Comparison of ENCODE assay signal across 1 cellular context in the genomic region with DNA sequence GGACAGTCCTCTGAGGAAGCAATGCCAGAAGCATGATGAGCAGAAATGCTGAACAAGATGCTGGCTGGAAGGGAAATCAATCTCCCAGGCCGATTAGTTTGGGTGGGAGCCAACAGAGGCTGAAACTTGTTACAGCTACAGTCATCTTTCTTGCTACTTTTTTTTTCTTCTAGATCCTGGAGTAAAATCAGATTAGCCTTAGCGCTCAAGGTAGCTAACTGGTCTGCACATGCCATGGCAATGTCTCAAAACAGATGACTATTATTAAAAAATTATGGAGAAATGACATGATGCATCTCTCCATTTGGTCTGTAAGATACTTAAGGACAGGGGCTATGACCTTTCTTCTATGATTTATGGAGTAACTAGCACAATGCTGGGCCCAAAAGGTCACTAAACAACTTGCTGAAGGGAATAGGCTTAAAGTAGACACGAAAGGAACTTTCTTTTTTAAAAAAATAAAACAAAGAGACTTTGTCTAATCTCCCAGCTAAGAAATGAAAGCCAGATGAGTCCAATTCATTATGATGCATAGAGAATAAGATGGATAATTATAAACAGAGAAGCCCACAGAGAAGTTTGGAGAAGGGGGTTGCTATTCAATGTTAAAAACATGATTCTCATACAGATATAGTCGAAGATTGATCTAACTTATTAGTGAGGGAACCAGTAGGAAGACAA.
A peak's percentile ranks its signal among the peaks of the same experiment; 100 is the strongest.
TF ChIP-seq lines count a peak whose summit lies in the region.

No MANE protein-coding gene starts in this region.

TF ChIP-seq in K562, 482 proteins besides CTCF, POLR2A, EP300 and RAD21 (continued from another document):
- TF ChIP-seq, protein P1, sequence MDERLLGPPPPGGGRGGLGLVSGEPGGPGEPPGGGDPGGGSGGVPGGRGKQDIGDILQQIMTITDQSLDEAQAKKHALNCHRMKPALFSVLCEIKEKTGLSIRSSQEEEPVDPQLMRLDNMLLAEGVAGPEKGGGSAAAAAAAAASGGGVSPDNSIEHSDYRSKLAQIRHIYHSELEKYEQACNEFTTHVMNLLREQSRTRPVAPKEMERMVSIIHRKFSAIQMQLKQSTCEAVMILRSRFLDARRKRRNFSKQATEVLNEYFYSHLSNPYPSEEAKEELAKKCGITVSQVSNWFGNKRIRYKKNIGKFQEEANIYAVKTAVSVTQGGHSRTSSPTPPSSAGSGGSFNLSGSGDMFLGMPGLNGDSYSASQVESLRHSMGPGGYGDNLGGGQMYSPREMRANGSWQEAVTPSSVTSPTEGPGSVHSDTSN (CRISPR knock-in tag; IDR thresholded peaks at IDR 0.05; ENCODE audit: low read depth): no peak
- TF ChIP-seq, protein P1 (tag; conservative IDR thresholded peaks at IDR 0.05; ENCODE audit: low read depth): 0 out of 2 replicates have a peak, but pooled peaks have one; percentile 29
- no peak for TF ChIP-seq SMAD4 (CRISPR knock-in tag; conservative IDR thresholded peaks at IDR 0.05)
- TF ChIP-seq, protein P2, sequence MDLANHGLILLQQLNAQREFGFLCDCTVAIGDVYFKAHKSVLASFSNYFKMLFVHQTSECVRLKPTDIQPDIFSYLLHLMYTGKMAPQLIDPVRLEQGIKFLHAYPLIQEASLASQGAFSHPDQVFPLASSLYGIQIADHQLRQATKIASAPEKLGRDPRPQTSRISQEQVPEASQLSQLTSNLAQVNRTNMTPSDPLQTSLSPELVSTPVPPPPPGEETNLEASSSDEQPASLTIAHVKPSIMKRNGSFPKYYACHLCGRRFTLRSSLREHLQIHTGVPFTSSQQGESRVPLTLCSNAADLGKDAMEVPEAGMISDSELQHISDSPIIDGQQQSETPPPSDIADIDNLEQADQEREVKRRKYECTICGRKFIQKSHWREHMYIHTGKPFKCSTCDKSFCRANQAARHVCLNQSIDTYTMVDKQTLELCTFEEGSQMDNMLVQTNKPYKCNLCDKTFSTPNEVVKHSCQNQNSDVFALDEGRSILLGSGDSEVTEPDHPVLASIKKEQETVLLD (IDR thresholded peaks at IDR 0.05): no peak
